28 cellular contexts compared by ENCODE assay signal in genomic region chr22:20142711-20143621, GRCh38. TPM values are rescaled to one million over a fixed set of nuclear protein-coding genes. Genes with fewer than 3 reads are reported as not detected.
"Had no signal": no experiment of that assay in that cellular context is flagged by ENCODE, and none has a peak within 500 bp of the region (broad histone marks: within the 10 kb centered on the region; RNA-seq: fewer than 3 reads in every experiment).

No MANE protein-coding gene starts in this region.

- H3K27me3 Mint-ChIP-seq: naive thymus-derived CD8-positive, alpha-beta T cell; stimulated activated naive B cell treated with anti-CD40 and anti-IgM and Interleukin-4, amounts not matched to agents 10 μg/mL and 1 μg/mL and 100 μg/mL, for 72 hours had no signal

- H3K9me3 Mint-ChIP-seq: naive thymus-derived CD8-positive, alpha-beta T cell; nephron progenitor cell; stimulated activated naive B cell treated with anti-CD40 and anti-IgM and Interleukin-4, amounts not matched to agents 10 μg/mL and 1 μg/mL and 100 μg/mL, for 72 hours had no signal

- DNase-seq: cerebellar nuclear complex; cortex of kidney; dorsolateral prefrontal cortex; effector CD4-positive, alpha-beta T cell; foreskin fibroblast; gastrocnemius medialis; head of caudate nucleus; left cardiac atrium; mesendoderm; midbrain; naive thymus-derived CD8-positive, alpha-beta T cell; nephron progenitor cell; occipital lobe; retina; right lobe of liver; small intestine; stimulated activated CD4-positive, alpha-beta T cell treated with anti-CD3 and anti-CD28 coated beads, Interleukin-15, amount 100 ng/mL, for 24 hours; stimulated activated CD4-positive, alpha-beta T cell treated with anti-CD3 and anti-CD28 coated beads, Interleukin-2, amount 100 ng/mL, for 48 hours; stimulated activated naive B cell treated with anti-CD40 and anti-IgM and Interleukin-4, amounts not matched to agents 10 μg/mL and 1 μg/mL and 100 μg/mL, for 72 hours; testis; tibial artery; upper lobe of right lung; uterus had no signal

- ATAC-seq: esophagus mucosa; gastrocnemius medialis; left cardiac atrium; left lung; naive thymus-derived CD8-positive, alpha-beta T cell; pancreas; right lobe of liver; stimulated activated naive B cell treated with anti-CD40 and anti-IgM and Interleukin-4, amounts not matched to agents 10 μg/mL and 1 μg/mL and 100 μg/mL, for 72 hours; upper lobe of right lung had no signal

- H3K4me3 Mint-ChIP-seq: naive thymus-derived CD8-positive, alpha-beta T cell; nephron progenitor cell; stimulated activated naive B cell treated with anti-CD40 and anti-IgM and Interleukin-4, amounts not matched to agents 10 μg/mL and 1 μg/mL and 100 μg/mL, for 72 hours had no signal

- H3K9me3 ChIP-seq: gastrocnemius medialis, left lung, pancreas, right lobe of liver, testis, tibial artery, upper lobe of right lung, uterus had no signal

- FAIRE-seq: islet of Langerhans, pancreas, small intestine had no signal

- H3K4me3 ChIP-seq: dorsolateral prefrontal cortex, gastrocnemius medialis, left lung, pancreas, right lobe of liver, testis, tibial artery, upper lobe of right lung, uterus had no signal

- H3K36me3 ChIP-seq: pancreas, right lobe of liver, upper lobe of right lung, uterus had no signal

- H3K4me1 ChIP-seq: pancreas, right lobe of liver had no signal

- H3K27ac ChIP-seq: epithelial cell of prostate, gastrocnemius medialis, left lung, pancreas, right lobe of liver, testis, tibial artery, upper lobe of right lung, uterus had no signal

- H3K27ac Mint-ChIP-seq: naive thymus-derived CD8-positive, alpha-beta T cell; nephron progenitor cell; stimulated activated naive B cell treated with anti-CD40 and anti-IgM and Interleukin-4, amounts not matched to agents 10 μg/mL and 1 μg/mL and 100 μg/mL, for 72 hours had no signal

- H3K27me3 ChIP-seq: dorsolateral prefrontal cortex, gastrocnemius medialis, left lung, pancreas, right lobe of liver, testis, tibial artery, upper lobe of right lung, uterus had no signal

RNA-seq across cellular contexts. Expression of gene CCDC188, which starts 7.9 kb away (rescaled TPM):
- total RNA-seq: naive thymus-derived CD8-positive, alpha-beta T cell; occipital lobe; right lobe of liver had no signal
- polyA plus RNA-seq: naive thymus-derived CD8-positive, alpha-beta T cell had no signal
